In genomic region chr16:57483725-57484514, GRCh38 we compare ENCODE assay signal across 18 cellular contexts. TPM values are rescaled to one million over a fixed set of nuclear protein-coding genes. Genes with fewer than 3 reads are reported as not detected.
DNase-seq lines count a peak whose midpoint lies in the region; ATAC-seq, FAIRE-seq and TF ChIP-seq lines count a peak whose summit lies in the region.
"Had no signal": no experiment of that assay in that cellular context is flagged by ENCODE, and none has a peak within 500 bp of the region (broad histone marks: within the 10 kb centered on the region; RNA-seq: fewer than 3 reads in every experiment).

No MANE protein-coding gene starts in this region.

- peak overlapping the region; percentile 40 for H3K9ac ChIP-seq in HepG2 (ENCODE audit: insufficient read depth, low read depth, low read length)

- CTCF ChIA-PET in HepG2 (lab: Yijun Ruan, JAX; ENCODE audit: low intra/inter-chr PET ratio, low total read pairs), result no interaction called here

- no peaks in the 10 kb centered on the region for H3K36me3 Mint-ChIP-seq in T-helper 17 cell (ENCODE audit: low read depth)
- no peaks in the 10 kb centered on the region for H3K36me3 Mint-ChIP-seq in type B pancreatic cell

- TF ChIP-seq RAD21 in HepG2 (CRISPR knock-in tag; IDR thresholded peaks at IDR 0.05), result no peak; the same call in 1 of the 2 replicates

- H3K4me3 ChIP-seq in HepG2 (replicated peaks in 1 of 3; ENCODE audit: insufficient read depth in 1 of 3, low read depth in 2 of 3, low read length in 3 of 3), result peak overlapping the region in 2 of 3 experiments; percentile 1 to 49; a peak in 1 of 6 replicates
- H3K4me3 ChIP-seq: sigmoid colon had no signal

- no peaks in the 10 kb centered on the region for H3K9me3 ChIP-seq in T-helper 17 cell (ENCODE audit: control insufficient read depth, low read length, poor library complexity, severe bottlenecking)
- H3K9me3 ChIP-seq in HepG2 (ENCODE audit: low read length), result no peaks in the 10 kb centered on the region
- H3K9me3 ChIP-seq: heart right ventricle, sigmoid colon had no signal

- H4K20me1 ChIP-seq in HepG2 (ENCODE audit: insufficient read depth, low read length), result no peaks in the 10 kb centered on the region

- no TSS peak for BruUV-seq in HepG2 (replicated peaks; lab: Mats Ljungman, UMichigan)

- H3K27me3 Mint-ChIP-seq in T-helper 17 cell (no peaks in the 10 kb centered on the region), type B pancreatic cell (no peaks in the 10 kb centered on the region)

- TF ChIP-seq CTCF in HepG2 (CRISPR knock-in tag; IDR thresholded peaks at IDR 0.05) (no peak), type B pancreatic cell (conservative IDR thresholded peaks at IDR 0.05) (no peak), GM10266 (IDR thresholded peaks at IDR 0.05; ENCODE audit: control insufficient read depth, insufficient read depth, low read depth, missing control alignments) (no peak)

- TF ChIP-seq EP300 in HepG2 (IDR thresholded peaks at IDR 0.05; ENCODE audit: low read depth in 2 of 2, low read length in 2 of 2), result no peak
- TF ChIP-seq EP300 in HepG2 (CRISPR knock-in tag; IDR thresholded peaks at IDR 0.05; ENCODE audit: borderline replicate concordance), result no peak

- H3K4me3 Mint-ChIP-seq in T-helper 17 cell (peak overlapping the region; percentile 12), type B pancreatic cell (peak overlapping the region; percentile 93)
- H3K4me3 Mint-ChIP-seq: activated naive CD8-positive, alpha-beta T cell treated with anti-CD3 and anti-CD28 coated beads, Interleukin-2, amount 10 ng/mL, durations not matched to agents 7 days and 5 days had no signal

- peaks cover 0 to 6% of the 10 kb centered on the region in 2 experiments; a peak in 1 of 5 replicates for H3K27me3 ChIP-seq in HepG2 (ENCODE audit: control insufficient read depth in 1 of 2, insufficient read depth in 2 of 2, low read length in 2 of 2)
- H3K27me3 ChIP-seq: sigmoid colon had no signal

- POLR2A ChIA-PET in HepG2 (lab: Yijun Ruan, JAX), result interaction anchor here (0.5 to 5.6 kb wide), 14 partner anchors 11 to 140 kb away, joined by 3 to 147 read pairs (median 4); partner anchors contain the start of genes CIAPIN1, COQ9, CX3CL1 and POLR2C

- peaks cover 36% of the 10 kb centered on the region for H3K79me2 ChIP-seq in HepG2 (ENCODE audit: insufficient read depth, low read length)

- DNase-seq in T-helper 17 cell (no peak), HepG2 (ENCODE audit: low spot score) (no peak), type B pancreatic cell (ENCODE audit: extremely low spot score, unreplicated experiment) (no peak), NCI-H446 (lab: John Stamatoyannopoulos, UW) (no peak), GM10266 (ENCODE audit: extremely low spot score) (no peak)
- DNase-seq: activated naive CD8-positive, alpha-beta T cell treated with anti-CD3 and anti-CD28 coated beads, Interleukin-2, amount 10 ng/mL, durations not matched to agents 7 days and 5 days; activated T-cell treated with anti-CD3 and anti-CD28 coated beads for 4 hours; heart right ventricle; Karpas-422; NCI-H1694; NCI-H510A treated with DMSO at 0.1 percent for 48 hours; nephron progenitor cell; sigmoid colon; stimulated activated naive CD8-positive, alpha-beta T cell treated with anti-CD3 and anti-CD28 coated beads, Interleukin-15, Interleukin-2, amounts not matched to agents 100 U/mL and 50 U/mL, for 24 hours had no signal

- FAIRE-seq in HepG2 (lab: Jason Lieb, UNC), result no peak
- FAIRE-seq: G401.6 had no signal

- TF ChIP-seq POLR2A in HepG2 (IDR thresholded peaks at IDR 0.05; ENCODE audit: insufficient read depth in 1 of 2, low read depth in 2 of 2, low read length in 2 of 2), result peak in 1 of 2 experiments; percentile 22; a peak in 1 of 4 replicates

- no peaks in the 10 kb centered on the region for H3K9me3 Mint-ChIP-seq in type B pancreatic cell
- H3K9me3 Mint-ChIP-seq: activated naive CD8-positive, alpha-beta T cell treated with anti-CD3 and anti-CD28 coated beads, Interleukin-2, amount 10 ng/mL, durations not matched to agents 7 days and 5 days; nephron progenitor cell had no signal

- peaks cover 84% of the 10 kb centered on the region for H3K4me1 ChIP-seq in HepG2 (ENCODE audit: insufficient read depth, low read length)

- 79% methylated on average over 12 of the region's 19 CpGs for WGBS in HepG2 (ENCODE audit: low lambda C conversion rate)

- H3K4me1 Mint-ChIP-seq in T-helper 17 cell (peaks cover 14% of the 10 kb centered on the region), type B pancreatic cell (ENCODE audit: unreplicated experiment) (peaks cover 40% of the 10 kb centered on the region)

- H3K27ac Mint-ChIP-seq in T-helper 17 cell (no peak overlapping the region), type B pancreatic cell (peak overlapping the region; percentile 62)
- H3K27ac Mint-ChIP-seq: activated naive CD8-positive, alpha-beta T cell treated with anti-CD3 and anti-CD28 coated beads, Interleukin-2, amount 10 ng/mL, durations not matched to agents 7 days and 5 days had no signal

- H3K4me2 ChIP-seq in HepG2 (ENCODE audit: low read depth, low read length), result peak overlapping the region; percentile 94

- no peak for ATAC-seq in T-helper 17 cell
- ATAC-seq in HepG2, result no peak
- ATAC-seq in HG02623 (IDR thresholded peaks at IDR 0.05; ENCODE audit: unreplicated experiment), result no peak
- ATAC-seq: heart right ventricle; left lobe of liver; stimulated activated naive CD8-positive, alpha-beta T cell treated with anti-CD3 and anti-CD28 coated beads, Interleukin-15, Interleukin-2, amounts not matched to agents 100 U/mL and 50 U/mL, for 24 hours had no signal

- peak overlapping the region; percentile 69 for H3K27ac ChIP-seq in HepG2 (ENCODE audit: extremely low read length, insufficient read depth, low read length)
- H3K27ac ChIP-seq: sigmoid colon had no signal

- H3K36me3 ChIP-seq in HepG2 (replicated peaks in 1 of 2; ENCODE audit: control insufficient read depth in 1 of 2, insufficient read depth in 2 of 2, low read length in 2 of 2), result no peaks in the 10 kb centered on the region
- H3K36me3 ChIP-seq: heart right ventricle, sigmoid colon had no signal

- in situ Hi-C loops in HepG2 (cut with HindIII; ENCODE audit: extremely low pct_ligation_motif_present, low pct_unique_long_range_greater_than_20kb), result no loop called here

- intact Hi-C loops in HepG2 (cut with micrococcal nuclease; ENCODE audit: unreplicated experiment), result no loop called here

- no peak overlapping the region for H2AFZ ChIP-seq in HepG2 (ENCODE audit: low read length)

RNA-seq across cellular contexts. Expression of gene DOK4, which starts 2.4 kb away (rescaled TPM):
- total RNA-seq in T-helper 17 cell (1 to 10 TPM; 1.8 to 2.6 TPM), HepG2 (2016; rRNA removed; fragmentation: Illumina TruSeq; extraction: Trizol) (52.7 and 55.5 TPM in 2 replicates), type B pancreatic cell (ENCODE audit: low replicate concordance) (33.3 and 72.0 TPM in 2 replicates)
- 23.8 and 26.8 TPM in 2 replicates for total RNA-seq in HepG2 (2016; cell fraction: cytosol; rRNA removed; fragmentation: Illumina TruSeq; extraction: Trizol; ENCODE audit: low read depth)
- total RNA-seq in HepG2 (2016; cell fraction: insoluble cytoplasmic fraction; rRNA removed; fragmentation: Illumina TruSeq; extraction: Trizol), result 51.4 and 51.5 TPM in 2 replicates
- 58.5 and 70.1 TPM in 2 replicates for total RNA-seq in HepG2 (2016; cell fraction: membrane; rRNA removed; fragmentation: Illumina TruSeq; extraction: Trizol)
- 32.8 and 34.6 TPM in 2 replicates for total RNA-seq in HepG2 (2016; cell fraction: nucleus; rRNA removed; fragmentation: Illumina TruSeq; extraction: Trizol)
- polyA plus RNA-seq in HepG2 (2011; rRNA removed), result 70.0 and 92.5 TPM in 2 replicates
- polyA plus RNA-seq in HepG2 (2011; cell fraction: cytosol; rRNA removed), result 59.9 and 66.8 TPM in 2 replicates
- polyA plus RNA-seq in HepG2 (2011; cell fraction: nucleus; rRNA removed), result 136 and 138 TPM in 2 replicates
- 41.9 and 45.8 TPM in 2 replicates for polyA plus RNA-seq in HepG2 (2012)
- polyA plus RNA-seq in HepG2 (2016; cell fraction: cytosol; fragmentation: Illumina TruSeq; extraction: Trizol; ENCODE audit: low read depth), result 31.1 and 35.0 TPM in 2 replicates
- polyA plus RNA-seq in HepG2 (2016; cell fraction: insoluble cytoplasmic fraction; fragmentation: Illumina TruSeq; extraction: Trizol; ENCODE audit: low read depth), result 59.2 and 63.5 TPM in 2 replicates
- polyA plus RNA-seq in HepG2 (2016; cell fraction: membrane; fragmentation: Illumina TruSeq; extraction: Trizol; ENCODE audit: low read depth), result 57.7 and 60.6 TPM in 2 replicates
- 72.2 and 73.9 TPM in 2 replicates for polyA plus RNA-seq in HepG2 (2016; cell fraction: nucleus; fragmentation: Illumina TruSeq; extraction: Trizol; ENCODE audit: insufficient read depth, low read depth)
- polyA minus RNA-seq in HepG2 (2011; rRNA and poly(A)+ RNA removed; ENCODE audit: low replicate concordance), result 45.3 and 104 TPM in 2 replicates
- 28.8 and 30.7 TPM in 2 replicates for polyA minus RNA-seq in HepG2 (2011; cell fraction: cytosol; rRNA and poly(A)+ RNA removed)
- polyA minus RNA-seq in HepG2 (2011; cell fraction: nucleus; rRNA and poly(A)+ RNA removed), result 20.1 and 26.6 TPM in 2 replicates

RNA-seq across cellular contexts. Expression of gene POLR2C, which starts 21.4 kb away (rescaled TPM):
- total RNA-seq in T-helper 17 cell (10 to 100 TPM; 76.1 to 82.6 TPM), HepG2 (2016; rRNA removed; fragmentation: Illumina TruSeq; extraction: Trizol) (104 and 146 TPM in 2 replicates), type B pancreatic cell (ENCODE audit: low replicate concordance) (63.0 and 70.5 TPM in 2 replicates)
- 18.6 and 24.2 TPM in 2 replicates for total RNA-seq in HepG2 (2016; cell fraction: cytosol; rRNA removed; fragmentation: Illumina TruSeq; extraction: Trizol; ENCODE audit: low read depth)
- total RNA-seq in HepG2 (2016; cell fraction: insoluble cytoplasmic fraction; rRNA removed; fragmentation: Illumina TruSeq; extraction: Trizol), result 103 and 154 TPM in 2 replicates
- 49.1 and 55.4 TPM in 2 replicates for total RNA-seq in HepG2 (2016; cell fraction: membrane; rRNA removed; fragmentation: Illumina TruSeq; extraction: Trizol)
- total RNA-seq in HepG2 (2016; cell fraction: nucleus; rRNA removed; fragmentation: Illumina TruSeq; extraction: Trizol), result 54.3 and 64.6 TPM in 2 replicates
- 199 and 216 TPM in 2 replicates for polyA plus RNA-seq in HepG2 (2011; rRNA removed)
- polyA plus RNA-seq in HepG2 (2011; cell fraction: cytosol; rRNA removed), result 226 and 249 TPM in 2 replicates
- polyA plus RNA-seq in HepG2 (2011; cell fraction: nucleus; rRNA removed), result 143 and 144 TPM in 2 replicates
- 72.5 and 84.4 TPM in 2 replicates for polyA plus RNA-seq in HepG2 (2012)
- polyA plus RNA-seq in HepG2 (2016; cell fraction: cytosol; fragmentation: Illumina TruSeq; extraction: Trizol; ENCODE audit: low read depth), result 18.7 and 20.9 TPM in 2 replicates
- polyA plus RNA-seq in HepG2 (2016; cell fraction: insoluble cytoplasmic fraction; fragmentation: Illumina TruSeq; extraction: Trizol; ENCODE audit: low read depth), result 169 and 175 TPM in 2 replicates
- 41.6 and 42.2 TPM in 2 replicates for polyA plus RNA-seq in HepG2 (2016; cell fraction: membrane; fragmentation: Illumina TruSeq; extraction: Trizol; ENCODE audit: low read depth)
- 94.8 and 102 TPM in 2 replicates for polyA plus RNA-seq in HepG2 (2016; cell fraction: nucleus; fragmentation: Illumina TruSeq; extraction: Trizol; ENCODE audit: insufficient read depth, low read depth)
- 302 and 354 TPM in 2 replicates for polyA minus RNA-seq in HepG2 (2011; rRNA and poly(A)+ RNA removed; ENCODE audit: low replicate concordance)
- polyA minus RNA-seq in HepG2 (2011; cell fraction: cytosol; rRNA and poly(A)+ RNA removed), result 134 and 135 TPM in 2 replicates
- 124 and 139 TPM in 2 replicates for polyA minus RNA-seq in HepG2 (2011; cell fraction: nucleus; rRNA and poly(A)+ RNA removed)

RNA-seq across cellular contexts. Expression of gene COQ9, which starts 36.6 kb away (rescaled TPM):
- total RNA-seq in T-helper 17 cell (10 to 100 TPM; 14.2 to 15.3 TPM), HepG2 (2016; rRNA removed; fragmentation: Illumina TruSeq; extraction: Trizol) (57.5 and 62.0 TPM in 2 replicates), type B pancreatic cell (ENCODE audit: low replicate concordance) (73.1 and 96.0 TPM in 2 replicates)
- total RNA-seq in HepG2 (2016; cell fraction: cytosol; rRNA removed; fragmentation: Illumina TruSeq; extraction: Trizol; ENCODE audit: low read depth), result 12.2 and 13.5 TPM in 2 replicates
- total RNA-seq in HepG2 (2016; cell fraction: insoluble cytoplasmic fraction; rRNA removed; fragmentation: Illumina TruSeq; extraction: Trizol), result 57.7 and 61.8 TPM in 2 replicates
- 29.6 and 29.7 TPM in 2 replicates for total RNA-seq in HepG2 (2016; cell fraction: membrane; rRNA removed; fragmentation: Illumina TruSeq; extraction: Trizol)
- total RNA-seq in HepG2 (2016; cell fraction: nucleus; rRNA removed; fragmentation: Illumina TruSeq; extraction: Trizol), result 48.3 and 49.8 TPM in 2 replicates
- polyA plus RNA-seq in HepG2 (2011; rRNA removed), result 104 and 108 TPM in 2 replicates
- polyA plus RNA-seq in HepG2 (2011; cell fraction: cytosol; rRNA removed), result 77.6 and 88.3 TPM in 2 replicates
- 174 and 196 TPM in 2 replicates for polyA plus RNA-seq in HepG2 (2011; cell fraction: nucleus; rRNA removed)
- polyA plus RNA-seq in HepG2 (2012), result 35.1 and 40.7 TPM in 2 replicates
- polyA plus RNA-seq in HepG2 (2016; cell fraction: cytosol; fragmentation: Illumina TruSeq; extraction: Trizol; ENCODE audit: low read depth), result 7.1 and 7.4 TPM in 2 replicates
- polyA plus RNA-seq in HepG2 (2016; cell fraction: insoluble cytoplasmic fraction; fragmentation: Illumina TruSeq; extraction: Trizol; ENCODE audit: low read depth), result 56.0 and 60.7 TPM in 2 replicates
- polyA plus RNA-seq in HepG2 (2016; cell fraction: membrane; fragmentation: Illumina TruSeq; extraction: Trizol; ENCODE audit: low read depth), result 17.9 and 18.7 TPM in 2 replicates
- 89.6 and 91.0 TPM in 2 replicates for polyA plus RNA-seq in HepG2 (2016; cell fraction: nucleus; fragmentation: Illumina TruSeq; extraction: Trizol; ENCODE audit: insufficient read depth, low read depth)
- 78.3 and 147 TPM in 2 replicates for polyA minus RNA-seq in HepG2 (2011; rRNA and poly(A)+ RNA removed; ENCODE audit: low replicate concordance)
- 25.2 and 27.3 TPM in 2 replicates for polyA minus RNA-seq in HepG2 (2011; cell fraction: cytosol; rRNA and poly(A)+ RNA removed)
- polyA minus RNA-seq in HepG2 (2011; cell fraction: nucleus; rRNA and poly(A)+ RNA removed), result 48.0 and 60.5 TPM in 2 replicates

RNA-seq across cellular contexts. Expression of gene CIAPIN1, which starts 36.7 kb away (rescaled TPM):
- total RNA-seq in T-helper 17 cell (10 to 100 TPM; 19.3 to 35.0 TPM), HepG2 (2016; rRNA removed; fragmentation: Illumina TruSeq; extraction: Trizol) (89.7 and 113 TPM in 2 replicates), type B pancreatic cell (ENCODE audit: low replicate concordance) (68.2 and 73.7 TPM in 2 replicates)
- 19.4 and 23.1 TPM in 2 replicates for total RNA-seq in HepG2 (2016; cell fraction: cytosol; rRNA removed; fragmentation: Illumina TruSeq; extraction: Trizol; ENCODE audit: low read depth)
- 88.9 and 116 TPM in 2 replicates for total RNA-seq in HepG2 (2016; cell fraction: insoluble cytoplasmic fraction; rRNA removed; fragmentation: Illumina TruSeq; extraction: Trizol)
- total RNA-seq in HepG2 (2016; cell fraction: membrane; rRNA removed; fragmentation: Illumina TruSeq; extraction: Trizol), result 31.7 and 33.1 TPM in 2 replicates
- total RNA-seq in HepG2 (2016; cell fraction: nucleus; rRNA removed; fragmentation: Illumina TruSeq; extraction: Trizol), result 39.3 and 39.9 TPM in 2 replicates
- polyA plus RNA-seq in HepG2 (2011; rRNA removed), result 62.4 and 69.3 TPM in 2 replicates
- polyA plus RNA-seq in HepG2 (2011; cell fraction: cytosol; rRNA removed), result 56.5 and 68.4 TPM in 2 replicates
- 23.6 and 32.7 TPM in 2 replicates for polyA plus RNA-seq in HepG2 (2011; cell fraction: nucleus; rRNA removed)
- polyA plus RNA-seq in HepG2 (2012), result 47.4 and 50.8 TPM in 2 replicates
- polyA plus RNA-seq in HepG2 (2016; cell fraction: cytosol; fragmentation: Illumina TruSeq; extraction: Trizol; ENCODE audit: low read depth), result 10.3 and 11.8 TPM in 2 replicates
- 109 and 116 TPM in 2 replicates for polyA plus RNA-seq in HepG2 (2016; cell fraction: insoluble cytoplasmic fraction; fragmentation: Illumina TruSeq; extraction: Trizol; ENCODE audit: low read depth)
- polyA plus RNA-seq in HepG2 (2016; cell fraction: membrane; fragmentation: Illumina TruSeq; extraction: Trizol; ENCODE audit: low read depth), result 17.0 and 17.1 TPM in 2 replicates
- polyA plus RNA-seq in HepG2 (2016; cell fraction: nucleus; fragmentation: Illumina TruSeq; extraction: Trizol; ENCODE audit: insufficient read depth, low read depth), result 67.4 and 77.6 TPM in 2 replicates
- polyA minus RNA-seq in HepG2 (2011; rRNA and poly(A)+ RNA removed; ENCODE audit: low replicate concordance), result 47.0 and 64.1 TPM in 2 replicates
- 25.8 and 25.9 TPM in 2 replicates for polyA minus RNA-seq in HepG2 (2011; cell fraction: cytosol; rRNA and poly(A)+ RNA removed)
- 23.2 and 35.6 TPM in 2 replicates for polyA minus RNA-seq in HepG2 (2011; cell fraction: nucleus; rRNA and poly(A)+ RNA removed)

RNA-seq across cellular contexts. Expression of gene CCDC102A, which starts 52.5 kb away (rescaled TPM):
- total RNA-seq in T-helper 17 cell (1 to 10 TPM; 3.1 to 4.9 TPM), HepG2 (2016; rRNA removed; fragmentation: Illumina TruSeq; extraction: Trizol) (0.91 and 2.1 TPM in 2 replicates), type B pancreatic cell (ENCODE audit: low replicate concordance) (6.9 and 14.4 TPM in 2 replicates)
- total RNA-seq in HepG2 (2016; cell fraction: cytosol; rRNA removed; fragmentation: Illumina TruSeq; extraction: Trizol; ENCODE audit: low read depth), result 0.71 TPM in 2 replicates
- total RNA-seq in HepG2 (2016; cell fraction: insoluble cytoplasmic fraction; rRNA removed; fragmentation: Illumina TruSeq; extraction: Trizol), result 1.1 and 2.8 TPM in 2 replicates
- total RNA-seq in HepG2 (2016; cell fraction: membrane; rRNA removed; fragmentation: Illumina TruSeq; extraction: Trizol), result 1.1 and 1.3 TPM in 2 replicates
- total RNA-seq in HepG2 (2016; cell fraction: nucleus; rRNA removed; fragmentation: Illumina TruSeq; extraction: Trizol), result 0.41 and 1.0 TPM in 2 replicates
- 2.7 and 2.8 TPM in 2 replicates for polyA plus RNA-seq in HepG2 (2011; rRNA removed)
- polyA plus RNA-seq in HepG2 (2011; cell fraction: cytosol; rRNA removed), result 2.3 and 3.2 TPM in 2 replicates
- 2.6 and 2.8 TPM in 2 replicates for polyA plus RNA-seq in HepG2 (2011; cell fraction: nucleus; rRNA removed)
- 0.34 and 1.0 TPM in 2 replicates for polyA plus RNA-seq in HepG2 (2012)
- 0.34 and 0.49 TPM in 2 replicates for polyA plus RNA-seq in HepG2 (2016; cell fraction: cytosol; fragmentation: Illumina TruSeq; extraction: Trizol; ENCODE audit: low read depth)
- polyA plus RNA-seq in HepG2 (2016; cell fraction: insoluble cytoplasmic fraction; fragmentation: Illumina TruSeq; extraction: Trizol; ENCODE audit: low read depth), result 1.2 TPM in 2 replicates
- polyA plus RNA-seq in HepG2 (2016; cell fraction: membrane; fragmentation: Illumina TruSeq; extraction: Trizol; ENCODE audit: low read depth), result 0.51 and 0.64 TPM in 2 replicates
- 1.7 and 2.5 TPM in 2 replicates for polyA plus RNA-seq in HepG2 (2016; cell fraction: nucleus; fragmentation: Illumina TruSeq; extraction: Trizol; ENCODE audit: insufficient read depth, low read depth)
- 2.1 and 2.5 TPM in 2 replicates for polyA minus RNA-seq in HepG2 (2011; rRNA and poly(A)+ RNA removed; ENCODE audit: low replicate concordance)
- polyA minus RNA-seq in HepG2 (2011; cell fraction: cytosol; rRNA and poly(A)+ RNA removed), result 0.69 and 1.1 TPM in 2 replicates
- polyA minus RNA-seq in HepG2 (2011; cell fraction: nucleus; rRNA and poly(A)+ RNA removed), result 0.87 and 1.0 TPM in 2 replicates
- polyA plus RNA-seq: CD14-positive monocyte had no signal
